9 cellular contexts compared by ENCODE assay signal in genomic region chr1:41109316-41110263, GRCh38.
DNase-seq lines count a peak whose midpoint lies in the region; ATAC-seq and TF ChIP-seq lines count a peak whose summit lies in the region.
"Had no signal": no experiment of that assay in that cellular context is flagged by ENCODE, and none has a peak within 500 bp of the region (broad histone marks: within the 10 kb centered on the region; RNA-seq: fewer than 3 reads in every experiment).

No MANE protein-coding gene starts in this region.

- TF ChIP-seq CTCF in thoracic aorta (IDR thresholded peaks at IDR 0.05) (no peak), GM10248 (IDR thresholded peaks at IDR 0.05; ENCODE audit: control extremely low read depth, extremely low read depth, low read depth, missing control alignments) (no peak)

- H3K9me3 Mint-ChIP-seq in activated T-cell treated with anti-CD3 and anti-CD28 coated beads, Interleukin-2, amount 50 U/mL, for 72 hours, result no peaks in the 10 kb centered on the region
- no peaks in the 10 kb centered on the region for H3K9me3 Mint-ChIP-seq in activated T-cell treated with anti-CD3 and anti-CD28 coated beads, Interleukin-2, amount 50 U/mL, for 4 hours
- H3K9me3 Mint-ChIP-seq: activated B cell treated with CpG ODN at 0.5 μM for 24 hours had no signal

- H3K4me1 Mint-ChIP-seq in activated T-cell treated with anti-CD3 and anti-CD28 coated beads, Interleukin-2, amount 50 U/mL, for 72 hours (ENCODE audit: low read depth), result no peaks in the 10 kb centered on the region
- no peaks in the 10 kb centered on the region for H3K4me1 Mint-ChIP-seq in activated T-cell treated with anti-CD3 and anti-CD28 coated beads, Interleukin-2, amount 50 U/mL, for 4 hours (ENCODE audit: low read depth)

- no peak overlapping the region for H3K4me3 Mint-ChIP-seq in activated T-cell treated with anti-CD3 and anti-CD28 coated beads, Interleukin-2, amount 50 U/mL, for 72 hours
- no peak overlapping the region for H3K4me3 Mint-ChIP-seq in activated T-cell treated with anti-CD3 and anti-CD28 coated beads, Interleukin-2, amount 50 U/mL, for 4 hours
- H3K4me3 Mint-ChIP-seq: activated B cell treated with CpG ODN at 0.5 μM for 24 hours had no signal

- H3K27ac ChIP-seq in layer of hippocampus (ENCODE audit: low read depth, low read length) (peak overlapping the region; percentile 74), thoracic aorta (peak overlapping the region; percentile 94 to 98)

- CTCF ChIA-PET in GM10248 (lab: Yijun Ruan, JAX), result interaction anchor here (1.5 to 2.3 kb wide), 2 partner anchors 13 to 33 kb away, joined by 4 to 8 read pairs; no protein-coding TSS in a partner anchor

- POLR2A ChIA-PET in GM10248 (lab: Yijun Ruan, JAX), result no interaction called here

- peaks cover 19 to 41% of the 10 kb centered on the region in 2 donors for H3K4me1 ChIP-seq in thoracic aorta (ENCODE audit: control insufficient read depth in 1 of 2, low read depth in 2 of 2)

- peaks cover 0 to 6% of the 10 kb centered on the region in 2 donors for H3K36me3 Mint-ChIP-seq in activated T-cell treated with anti-CD3 and anti-CD28 coated beads, Interleukin-2, amount 50 U/mL, for 72 hours (ENCODE audit: insufficient read depth in 2 of 2)
- peaks cover 32% of the 10 kb centered on the region for H3K36me3 Mint-ChIP-seq in activated T-cell treated with anti-CD3 and anti-CD28 coated beads, Interleukin-2, amount 50 U/mL, for 4 hours (ENCODE audit: insufficient read depth)

- no peak for ATAC-seq in activated T-cell treated with anti-CD3 and anti-CD28 coated beads, Interleukin-2, amount 50 U/mL, for 72 hours (replicated peaks in 1 of 2)
- ATAC-seq in activated T-cell treated with anti-CD3 and anti-CD28 coated beads, Interleukin-2, amount 50 U/mL, for 4 hours, result no peak
- ATAC-seq in thoracic aorta (ENCODE audit: insufficient number of reproducible peaks, low FRiP score, low read depth), result peak; percentile 94

- H3K4me3 ChIP-seq in thoracic aorta, result peak overlapping the region; percentile 46

- no peaks in the 10 kb centered on the region for H3K27me3 ChIP-seq in layer of hippocampus (ENCODE audit: control insufficient read depth, insufficient read depth, low read length)
- no peaks in the 10 kb centered on the region for H3K27me3 ChIP-seq in thoracic aorta (replicated peaks; ENCODE audit: insufficient read depth)

- H3K36me3 ChIP-seq in thoracic aorta, result no peaks in the 10 kb centered on the region

- no peak for DNase-seq in activated T-cell treated with anti-CD3 and anti-CD28 coated beads, Interleukin-2, amount 50 U/mL, for 72 hours
- no peak for DNase-seq in activated T-cell treated with anti-CD3 and anti-CD28 coated beads, Interleukin-2, amount 50 U/mL, for 4 hours
- DNase-seq in brain pericyte (ENCODE audit: low read depth, low spot score), result peak; percentile 38
- DNase-seq in thoracic aorta (ENCODE audit: low spot score), result no peak
- DNase-seq in GM10248 (ENCODE audit: extremely low spot score), result no peak
- no peak for DNase-seq in GOT3 (lab: John Stamatoyannopoulos, UW)
- DNase-seq in SK-N-DZ (ENCODE audit: low spot score), result no peak
- DNase-seq: activated B cell treated with CpG ODN at 0.5 μM for 24 hours had no signal

- H3K9me3 ChIP-seq in thoracic aorta, result no peaks in the 10 kb centered on the region

- H3K27me3 Mint-ChIP-seq in activated T-cell treated with anti-CD3 and anti-CD28 coated beads, Interleukin-2, amount 50 U/mL, for 72 hours (ENCODE audit: low read depth), result no peaks in the 10 kb centered on the region
- no peaks in the 10 kb centered on the region for H3K27me3 Mint-ChIP-seq in activated T-cell treated with anti-CD3 and anti-CD28 coated beads, Interleukin-2, amount 50 U/mL, for 4 hours (ENCODE audit: low read depth)
- H3K27me3 Mint-ChIP-seq: activated B cell treated with CpG ODN at 0.5 μM for 24 hours had no signal

- H3K27ac Mint-ChIP-seq in activated T-cell treated with anti-CD3 and anti-CD28 coated beads, Interleukin-2, amount 50 U/mL, for 72 hours, result peak overlapping the region; percentile 0
- H3K27ac Mint-ChIP-seq: activated B cell treated with CpG ODN at 0.5 μM for 24 hours had no signal
